In the genomic region with DNA sequence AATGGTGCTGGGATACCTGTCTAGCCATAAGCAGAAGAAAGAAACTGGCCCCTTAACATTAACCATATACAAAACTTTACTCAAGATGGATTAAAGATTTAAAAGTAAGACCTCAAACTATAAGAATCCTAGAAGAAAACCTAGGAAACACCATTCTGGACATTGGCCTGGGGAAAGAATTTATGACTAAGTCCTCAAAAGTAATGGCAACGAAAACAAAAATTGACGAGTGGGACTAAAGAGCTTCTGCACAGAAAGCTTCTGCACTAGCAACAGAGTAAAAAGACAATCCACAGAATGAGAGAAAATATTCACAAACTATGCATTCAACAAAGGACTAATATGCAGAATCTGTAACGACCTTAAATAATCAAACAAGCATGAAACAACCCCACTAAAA, we compare ENCODE assay signal across 24 cellular contexts.
"Had no signal": no experiment of that assay in that cellular context is flagged by ENCODE, and none has a peak within 500 bp of the region (broad histone marks: within the 10 kb centered on the region; RNA-seq: fewer than 3 reads in every experiment).

No MANE protein-coding gene starts in this region.

- H3K4me3 Mint-ChIP-seq: endodermal cell; mesothelial cell of epicardium; naive B cell; natural killer cell treated with Interleukin-12 subunit alpha and Interleukin-12 subunit beta and Interleukin-15 and Interleukin-18, amount 100 ng/mL, for 72 hours; neural crest cell; stimulated activated naive B cell treated with anti-CD40 and anti-IgM and Interleukin-4, amounts not matched to agents 10 μg/mL and 1 μg/mL and 100 μg/mL, for 72 hours; stimulated activated naive CD8-positive, alpha-beta T cell treated with anti-CD3 and anti-CD28 coated beads, Interleukin-15, Interleukin-2, amounts not matched to agents 100 ng/mL and 50 ng/mL, for 24 hours had no signal

- H3K9me3 Mint-ChIP-seq: endodermal cell; natural killer cell treated with Interleukin-12 subunit alpha and Interleukin-12 subunit beta and Interleukin-15 and Interleukin-18, amount 100 ng/mL, for 72 hours; neural crest cell; stimulated activated naive B cell treated with anti-CD40 and anti-IgM and Interleukin-4, amounts not matched to agents 10 μg/mL and 1 μg/mL and 100 μg/mL, for 72 hours; stimulated activated naive CD8-positive, alpha-beta T cell treated with anti-CD3 and anti-CD28 coated beads, Interleukin-15, Interleukin-2, amounts not matched to agents 100 ng/mL and 50 ng/mL, for 24 hours had no signal

- DNase-seq: dorsolateral prefrontal cortex; effector CD4-positive, alpha-beta T cell; endodermal cell; gastrocnemius medialis; head of caudate nucleus; left cardiac atrium; left lung; mesenchymal stem cell; mucosa of descending colon; naive B cell; right lobe of liver; small intestine; stimulated activated CD4-positive, alpha-beta T cell treated with anti-CD3 and anti-CD28 coated beads, Interleukin-15, amount 100 ng/mL, for 24 hours; stimulated activated CD4-positive, alpha-beta T cell treated with anti-CD3 and anti-CD28 coated beads, Interleukin-2, amount 100 ng/mL, for 48 hours; stimulated activated naive B cell treated with anti-CD40 and anti-IgM and Interleukin-4, amounts not matched to agents 10 μg/mL and 1 μg/mL and 100 μg/mL, for 72 hours; transverse colon; upper lobe of right lung; uterus had no signal

- H3K4me1 Mint-ChIP-seq: endodermal cell, mesothelial cell of epicardium had no signal

- H3K27me3 Mint-ChIP-seq: naive B cell; natural killer cell treated with Interleukin-12 subunit alpha and Interleukin-12 subunit beta and Interleukin-15 and Interleukin-18, amount 100 ng/mL, for 72 hours; progenitor cell of endocrine pancreas; stimulated activated naive B cell treated with anti-CD40 and anti-IgM and Interleukin-4, amounts not matched to agents 10 μg/mL and 1 μg/mL and 100 μg/mL, for 72 hours; stimulated activated naive CD8-positive, alpha-beta T cell treated with anti-CD3 and anti-CD28 coated beads, Interleukin-15, Interleukin-2, amounts not matched to agents 100 ng/mL and 50 ng/mL, for 24 hours had no signal

- H3K27ac Mint-ChIP-seq: endodermal cell; mesothelial cell of epicardium; naive B cell; natural killer cell treated with Interleukin-12 subunit alpha and Interleukin-12 subunit beta and Interleukin-15 and Interleukin-18, amount 100 ng/mL, for 72 hours; progenitor cell of endocrine pancreas; stimulated activated naive B cell treated with anti-CD40 and anti-IgM and Interleukin-4, amounts not matched to agents 10 μg/mL and 1 μg/mL and 100 μg/mL, for 72 hours; stimulated activated naive CD8-positive, alpha-beta T cell treated with anti-CD3 and anti-CD28 coated beads, Interleukin-15, Interleukin-2, amounts not matched to agents 100 ng/mL and 50 ng/mL, for 24 hours had no signal

- FAIRE-seq: small intestine had no signal

- ATAC-seq: esophagus mucosa; gastrocnemius medialis; left cardiac atrium; left lung; mucosa of descending colon; natural killer cell treated with Interleukin-12 subunit alpha and Interleukin-12 subunit beta and Interleukin-15 and Interleukin-18, amount 100 ng/mL, for 72 hours; right lobe of liver; stimulated activated naive B cell treated with anti-CD40 and anti-IgM and Interleukin-4, amounts not matched to agents 10 μg/mL and 1 μg/mL and 100 μg/mL, for 72 hours; upper lobe of right lung had no signal
